9 cellular contexts compared by ENCODE assay signal in the genomic region with DNA sequence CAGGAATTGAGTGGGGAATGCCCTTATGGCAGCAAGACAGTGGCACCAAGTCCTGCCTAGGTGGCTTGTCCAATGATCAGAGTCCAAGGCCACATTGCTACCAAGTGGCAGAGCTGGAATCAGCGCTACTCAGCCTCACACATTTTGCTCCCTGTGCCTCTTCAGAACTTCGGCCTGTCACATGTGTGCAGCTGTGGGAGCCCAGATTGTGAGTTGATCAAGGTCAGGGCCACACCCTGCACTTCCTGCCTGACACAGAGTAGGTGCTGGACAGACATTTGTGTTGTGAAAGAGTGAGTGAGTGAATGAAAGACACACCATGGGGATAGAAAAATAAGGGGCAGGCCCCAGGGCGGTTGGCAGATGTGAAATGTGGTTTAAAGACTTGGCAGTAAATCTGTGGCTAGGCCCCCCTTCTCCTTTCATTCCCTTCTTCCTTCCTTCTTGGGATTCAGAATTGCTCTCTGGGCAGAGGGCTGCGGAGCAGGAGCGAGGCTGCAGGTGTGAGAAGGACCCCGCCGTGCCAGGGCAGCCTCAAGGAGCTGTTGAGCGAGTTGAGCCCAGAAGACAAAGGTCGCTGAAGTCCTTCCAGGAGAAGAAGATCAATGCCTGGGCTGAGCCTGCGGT. TPM values are rescaled to one million over a fixed set of nuclear protein-coding genes. Genes with fewer than 3 reads are reported as not detected.
DNase-seq lines count a peak whose midpoint lies in the region; ATAC-seq, FAIRE-seq and TF ChIP-seq lines count a peak whose summit lies in the region.
"Had no signal": no experiment of that assay in that cellular context is flagged by ENCODE, and none has a peak within 500 bp of the region (broad histone marks: within the 10 kb centered on the region; RNA-seq: fewer than 3 reads in every experiment).

No MANE protein-coding gene starts in this region.

- no peaks in the 10 kb centered on the region for H3K36me3 ChIP-seq in pancreas

- no peaks in the 10 kb centered on the region for H3K27me3 ChIP-seq in pancreas

- peaks cover 26 to 39% (median 26%) of the 10 kb centered on the region in 3 donors for H3K4me1 ChIP-seq in pancreas

- intact Hi-C loops in pancreas (cut with DNase I): no loop called here

- H3K4me1 Mint-ChIP-seq in T-helper 1 cell treated with Interleukin-12 subunit alpha and Interleukin-12 subunit beta and Interleukin-4 antibody, amounts not matched to agents 30 μg/mL and 1 μg/mL, for 36 hours (ENCODE audit: low read depth): peaks cover 20% of the 10 kb centered on the region
- peaks cover 55 to 59% of the 10 kb centered on the region in 2 donors for H3K4me1 Mint-ChIP-seq in effector memory CD8-positive, alpha-beta T cell (ENCODE audit: low read depth in 2 of 2)

- no peak overlapping the region for H3K4me3 ChIP-seq in pancreas

- peak overlapping the region; percentile 19 to 77 (median 50) for H3K27ac ChIP-seq in pancreas

- peak; percentile 8 for DNase-seq in NK-92 treated with Interleukin-12 subunit alpha and Interleukin-12 subunit beta, amount 100 ng/mL, for 24 hours (lab: John Stamatoyannopoulos, UW)
- DNase-seq in NK-92 (lab: John Stamatoyannopoulos, UW; ENCODE audit: unreplicated experiment) (no peak), pancreas (peak in 3 of 6 donors; percentile 65 to 72 (median 67)), anterior cingulate cortex (lab: John Stamatoyannopoulos, UW) (no peak)
- DNase-seq in effector memory CD8-positive, alpha-beta T cell: peak; percentile 17 to 36 (median 27)

- H3K27me3 Mint-ChIP-seq in T-helper 1 cell treated with Interleukin-12 subunit alpha and Interleukin-12 subunit beta and Interleukin-4 antibody, amounts not matched to agents 30 μg/mL and 1 μg/mL, for 36 hours (ENCODE audit: low read depth): no peaks in the 10 kb centered on the region
- H3K27me3 Mint-ChIP-seq in effector memory CD8-positive, alpha-beta T cell: no peaks in the 10 kb centered on the region

- H3K36me3 Mint-ChIP-seq in T-helper 1 cell treated with Interleukin-12 subunit alpha and Interleukin-12 subunit beta and Interleukin-4 antibody, amounts not matched to agents 30 μg/mL and 1 μg/mL, for 36 hours (ENCODE audit: low read depth): peaks cover 5% of the 10 kb centered on the region
- H3K36me3 Mint-ChIP-seq in effector memory CD8-positive, alpha-beta T cell (ENCODE audit: insufficient read depth): peaks cover 7% of the 10 kb centered on the region

- FAIRE-seq in pancreas (lab: Jason Lieb, UNC): no peak
- FAIRE-seq: A204.1 had no signal

- H3K4me3 Mint-ChIP-seq in T-helper 1 cell treated with Interleukin-12 subunit alpha and Interleukin-12 subunit beta and Interleukin-4 antibody, amounts not matched to agents 30 μg/mL and 1 μg/mL, for 36 hours: peak overlapping the region; percentile 38
- peak overlapping the region; percentile 40 to 46 for H3K4me3 Mint-ChIP-seq in effector memory CD8-positive, alpha-beta T cell

- ATAC-seq in effector memory CD8-positive, alpha-beta T cell (replicated peaks): peak; percentile 77
- ATAC-seq in pancreas: peak; percentile 71 to 89 (median 82)
- no peak for ATAC-seq in GM19035 (IDR thresholded peaks at IDR 0.05; ENCODE audit: unreplicated experiment)
- no peak for ATAC-seq in GM18502 (IDR thresholded peaks at IDR 0.05; ENCODE audit: poor library complexity, unreplicated experiment)

- WGBS in pancreas, 2 donors: 32 to 33% methylated on average over 10 of the region's 10 CpGs

- no peak for TF ChIP-seq CTCF in pancreas (IDR thresholded peaks at IDR 0.05)

- H3K9me3 Mint-ChIP-seq in T-helper 1 cell treated with Interleukin-12 subunit alpha and Interleukin-12 subunit beta and Interleukin-4 antibody, amounts not matched to agents 30 μg/mL and 1 μg/mL, for 36 hours: no peaks in the 10 kb centered on the region
- no peaks in the 10 kb centered on the region for H3K9me3 Mint-ChIP-seq in effector memory CD8-positive, alpha-beta T cell

- H3K9me3 ChIP-seq in pancreas: no peaks in the 10 kb centered on the region

- peak overlapping the region; percentile 77 for H3K27ac Mint-ChIP-seq in T-helper 1 cell treated with Interleukin-12 subunit alpha and Interleukin-12 subunit beta and Interleukin-4 antibody, amounts not matched to agents 30 μg/mL and 1 μg/mL, for 36 hours
- peak overlapping the region; percentile 86 to 90 for H3K27ac Mint-ChIP-seq in effector memory CD8-positive, alpha-beta T cell

RNA-seq across cellular contexts. Expression of gene WDR25, which starts 30.3 kb away (rescaled TPM):
- total RNA-seq in pancreas: 1 to 10 TPM; 4.1 to 7.7 (median 6.3) TPM
- polyA plus RNA-seq in pancreas: 1 to 10 TPM; 6.3 to 8.9 TPM

Comparison
In these comparisons a context has a peak if more than half of its experiments do, and no peak if none do; other contexts are left out.
1. DNase-seq: peak in NK-92 treated with Interleukin-12 subunit alpha and Interleukin-12 subunit beta, amount 100 ng/mL, for 24 hours (single experiment) and effector memory CD8-positive, alpha-beta T cell (3 of 3); none in NK-92 (single experiment) and anterior cingulate cortex (0 of 58).
2. ATAC-seq: peak in effector memory CD8-positive, alpha-beta T cell (single experiment) and pancreas (4 of 4); none in GM19035 (single experiment) and GM18502 (single experiment).